ENCODE assay signal across 8 cellular contexts in the genomic region with DNA sequence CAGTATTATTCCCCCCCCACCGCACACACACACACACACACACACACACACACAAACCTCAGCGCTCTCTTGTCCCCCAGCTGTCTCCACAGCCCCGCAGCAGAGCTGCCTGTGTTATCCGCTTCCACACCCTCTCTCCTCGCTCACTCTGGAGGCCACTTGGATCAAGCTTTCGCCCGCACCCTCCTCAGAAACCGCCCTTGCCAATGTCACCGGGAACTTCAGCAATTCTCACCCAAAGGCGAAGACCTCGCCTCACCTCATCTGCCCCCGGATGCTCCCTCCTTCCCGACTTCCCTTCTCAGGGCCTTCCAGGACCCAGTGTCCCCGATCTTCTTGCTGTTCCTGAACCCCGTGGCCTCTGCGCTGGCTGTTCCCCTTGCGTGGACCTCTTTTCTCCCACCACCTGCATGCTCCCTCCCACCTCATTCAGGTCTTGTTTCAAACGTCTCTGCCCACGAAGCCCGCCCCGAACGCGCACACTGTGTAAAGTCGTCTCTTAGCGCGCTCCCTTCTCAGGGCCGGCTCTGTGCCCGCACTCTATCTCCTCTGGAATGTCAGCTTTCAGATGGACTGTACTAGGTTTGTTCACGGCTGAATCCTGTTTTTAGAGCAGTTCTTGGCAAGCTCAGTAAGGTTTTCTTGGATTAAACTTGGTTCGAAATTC.
DNase-seq lines count a peak whose midpoint lies in the region; ATAC-seq and TF ChIP-seq lines count a peak whose summit lies in the region.

No MANE protein-coding gene starts in this region.

- H3K4me3 Mint-ChIP-seq in activated naive CD4-positive, alpha-beta T cell treated with anti-CD3 and anti-CD28 coated beads, Interleukin-2, amount 50 U/mL, for 24 hours, result peak overlapping the region; percentile 92
- peak overlapping the region; percentile 82 to 85 for H3K4me3 Mint-ChIP-seq in stimulated activated naive CD8-positive, alpha-beta T cell treated with anti-CD3 and anti-CD28 coated beads, Interleukin-15, amount 100 ng/mL, for 72 hours

- peak overlapping the region; percentile 99 for H3K27ac Mint-ChIP-seq in activated naive CD4-positive, alpha-beta T cell treated with anti-CD3 and anti-CD28 coated beads, Interleukin-2, amount 50 U/mL, for 24 hours
- H3K27ac Mint-ChIP-seq in stimulated activated naive CD8-positive, alpha-beta T cell treated with anti-CD3 and anti-CD28 coated beads, Interleukin-15, amount 100 ng/mL, for 72 hours, result peak overlapping the region; percentile 47 to 100

- H3K9me3 ChIP-seq in HUES6 (ENCODE audit: control insufficient read depth, insufficient read depth, low read depth, low read length), result no peaks in the 10 kb centered on the region
- no peaks in the 10 kb centered on the region for H3K9me3 ChIP-seq in iPS-18c (ENCODE audit: control insufficient read depth, insufficient read depth, low read length)

- no peak for TF ChIP-seq CTCF in GM13977 (IDR thresholded peaks at IDR 0.05; ENCODE audit: extremely low read depth, insufficient read depth, missing control alignments)

- peaks cover 38% of the 10 kb centered on the region for H3K4me1 Mint-ChIP-seq in activated naive CD4-positive, alpha-beta T cell treated with anti-CD3 and anti-CD28 coated beads, Interleukin-2, amount 50 U/mL, for 24 hours
- H3K4me1 Mint-ChIP-seq in stimulated activated naive CD8-positive, alpha-beta T cell treated with anti-CD3 and anti-CD28 coated beads, Interleukin-15, amount 100 ng/mL, for 72 hours, result peaks cover 45% of the 10 kb centered on the region

- H3K27me3 ChIP-seq in HUES6 (ENCODE audit: control insufficient read depth, insufficient read depth, low read length), result peaks cover 55% of the 10 kb centered on the region

- H3K4me1 ChIP-seq in HUES6 (ENCODE audit: control insufficient read depth, insufficient read depth, low read length), result peaks cover 12% of the 10 kb centered on the region

- in situ Hi-C loops in GM13977 (cut with MboI; ENCODE audit: low pct_unique_long_range_greater_than_20kb, low sequenced_read_pairs, unreplicated experiment), result no loop called here

- ATAC-seq in stimulated activated naive CD8-positive, alpha-beta T cell treated with anti-CD3 and anti-CD28 coated beads, Interleukin-15, amount 100 ng/mL, for 72 hours, result no peak

- peak overlapping the region; percentile 80 for H3K4me3 ChIP-seq in HUES6 (ENCODE audit: low read depth, low read length)
- peak overlapping the region; percentile 71 for H3K4me3 ChIP-seq in iPS-18c (ENCODE audit: insufficient read depth, low read depth, low read length)

- H3K36me3 ChIP-seq in HUES6 (ENCODE audit: control insufficient read depth, insufficient read depth, low read length), result no peaks in the 10 kb centered on the region

- H3K27ac ChIP-seq in HUES6 (ENCODE audit: low read depth, low read length), result no peak overlapping the region

- peak overlapping the region; percentile 42 for H3K9ac ChIP-seq in HUES6 (ENCODE audit: low read length)

- H3K9me3 Mint-ChIP-seq in activated naive CD4-positive, alpha-beta T cell treated with anti-CD3 and anti-CD28 coated beads, Interleukin-2, amount 50 U/mL, for 24 hours, result no peaks in the 10 kb centered on the region
- H3K9me3 Mint-ChIP-seq in stimulated activated naive CD8-positive, alpha-beta T cell treated with anti-CD3 and anti-CD28 coated beads, Interleukin-15, amount 100 ng/mL, for 72 hours, result no peaks in the 10 kb centered on the region

- DNase-seq in stimulated activated naive CD8-positive, alpha-beta T cell treated with anti-CD3 and anti-CD28 coated beads, Interleukin-15, amount 100 ng/mL, for 72 hours, result no peak
- DNase-seq in GM13977 (ENCODE audit: low spot score) (no peak), NCI-H510A treated with DMSO at 0.1 percent for 48 hours (lab: John Stamatoyannopoulos, UW) (no peak), NCI-H1105 treated with DMSO at 0.1 percent for 48 hours (lab: John Stamatoyannopoulos, UW) (no peak), NCI-H2171 (lab: John Stamatoyannopoulos, UW) (no peak)

- H3K36me3 Mint-ChIP-seq in activated naive CD4-positive, alpha-beta T cell treated with anti-CD3 and anti-CD28 coated beads, Interleukin-2, amount 50 U/mL, for 24 hours, result peaks cover 5% of the 10 kb centered on the region

- peaks cover 4% of the 10 kb centered on the region for H3K27me3 Mint-ChIP-seq in activated naive CD4-positive, alpha-beta T cell treated with anti-CD3 and anti-CD28 coated beads, Interleukin-2, amount 50 U/mL, for 24 hours
- H3K27me3 Mint-ChIP-seq in stimulated activated naive CD8-positive, alpha-beta T cell treated with anti-CD3 and anti-CD28 coated beads, Interleukin-15, amount 100 ng/mL, for 72 hours, result peaks cover 43% of the 10 kb centered on the region
